In the genomic region with DNA sequence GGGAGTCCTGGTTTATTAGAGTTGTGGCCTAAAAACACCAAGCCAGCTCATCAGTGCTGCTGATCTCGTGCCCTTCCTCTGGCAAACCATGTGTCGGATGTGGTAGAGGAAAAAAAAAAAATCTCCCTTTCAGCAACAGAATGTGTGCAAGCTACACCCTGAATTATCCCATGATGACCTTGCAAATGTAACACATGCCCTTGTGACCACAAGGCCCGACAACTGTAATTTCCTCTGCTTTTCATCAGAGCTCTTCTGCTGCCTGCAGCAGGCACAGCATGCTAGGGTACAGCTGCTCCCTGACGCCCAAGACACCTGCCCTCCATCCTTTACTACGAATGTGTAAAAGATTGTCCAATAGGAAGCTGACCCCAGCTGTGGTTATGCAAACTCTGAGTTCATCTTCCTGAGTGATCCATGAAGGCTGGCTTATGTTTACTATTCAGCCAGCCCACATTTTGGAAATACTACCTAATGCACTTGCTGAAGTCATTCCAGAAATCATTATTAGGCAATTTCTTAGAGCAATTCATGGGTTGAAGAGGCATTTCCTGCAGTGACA, we compare ENCODE assay signal across 13 cellular contexts. TPM values are rescaled to one million over a fixed set of nuclear protein-coding genes. Genes with fewer than 3 reads are reported as not detected.
DNase-seq lines count a peak whose midpoint lies in the region; ATAC-seq and TF ChIP-seq lines count a peak whose summit lies in the region.
"Had no signal": no experiment of that assay in that cellular context is flagged by ENCODE, and none has a peak within 500 bp of the region (broad histone marks: within the 10 kb centered on the region; RNA-seq: fewer than 3 reads in every experiment).

No MANE protein-coding gene starts in this region.

- H3K27me3 ChIP-seq in right atrium auricular region (no peaks in the 10 kb centered on the region), upper lobe of right lung (no peaks in the 10 kb centered on the region)
- H3K27me3 ChIP-seq: adrenal gland, neutrophil had no signal

- no peaks in the 10 kb centered on the region for H3K27me3 Mint-ChIP-seq in activated T-cell treated with anti-CD3 and anti-CD28 coated beads, Interleukin-2, amount 50 U/mL, for 4 hours (ENCODE audit: low read depth)
- H3K27me3 Mint-ChIP-seq: CD4-positive, CD25-positive, alpha-beta regulatory T cell had no signal

- no peaks in the 10 kb centered on the region for H3K36me3 Mint-ChIP-seq in activated T-cell treated with anti-CD3 and anti-CD28 coated beads, Interleukin-2, amount 50 U/mL, for 4 hours (ENCODE audit: insufficient read depth)
- H3K36me3 Mint-ChIP-seq: CD4-positive, CD25-positive, alpha-beta regulatory T cell had no signal

- intact Hi-C loops in Right ventricle myocardium superior (cut with DNase I) (no loop called here), upper lobe of right lung (cut with DNase I) (no loop called here)

- H3K27ac ChIP-seq in right atrium auricular region (no peak overlapping the region), upper lobe of right lung (no peak overlapping the region)
- H3K27ac ChIP-seq: neutrophil, WERI-Rb-1 had no signal

- H3K9me3 ChIP-seq in right atrium auricular region (no peaks in the 10 kb centered on the region), upper lobe of right lung (no peaks in the 10 kb centered on the region)
- H3K9me3 ChIP-seq: adrenal gland, neutrophil had no signal

- H3K4me3 Mint-ChIP-seq in activated T-cell treated with anti-CD3 and anti-CD28 coated beads, Interleukin-2, amount 50 U/mL, for 4 hours: no peak overlapping the region
- H3K4me3 Mint-ChIP-seq: CD4-positive, CD25-positive, alpha-beta regulatory T cell had no signal

- H3K4me1 ChIP-seq in right atrium auricular region (no peaks in the 10 kb centered on the region), upper lobe of right lung (peaks cover 11% of the 10 kb centered on the region)
- H3K4me1 ChIP-seq: adrenal gland had no signal

- H3K4me3 ChIP-seq in right atrium auricular region (no peak overlapping the region), fibroblast of villous mesenchyme (ENCODE audit: low read depth, low read length) (no peak overlapping the region), upper lobe of right lung (no peak overlapping the region)
- H3K4me3 ChIP-seq: adrenal gland had no signal

- peaks cover 15% of the 10 kb centered on the region for H3K9me3 Mint-ChIP-seq in activated T-cell treated with anti-CD3 and anti-CD28 coated beads, Interleukin-2, amount 50 U/mL, for 4 hours

- DNase-seq in Right ventricle myocardium superior (no peak), right atrium auricular region (ENCODE audit: low spot score) (no peak), RPMI7951 (ENCODE audit: low read depth) (peak; percentile 94), fibroblast of villous mesenchyme (ENCODE audit: low read depth) (peak; percentile 98), upper lobe of right lung (no peak), cerebellum (ENCODE audit: low spot score) (no peak), NCI-H524 treated with DMSO at 0.1 percent for 48 hours (lab: John Stamatoyannopoulos, UW) (no peak)
- no peak for DNase-seq in activated T-cell treated with anti-CD3 and anti-CD28 coated beads, Interleukin-2, amount 50 U/mL, for 4 hours
- DNase-seq: CD4-positive, CD25-positive, alpha-beta regulatory T cell; NCI-H146; WERI-Rb-1 had no signal

- TF ChIP-seq CTCF in right atrium auricular region (IDR thresholded peaks at IDR 0.05): no peak
- TF ChIP-seq CTCF in fibroblast of villous mesenchyme (IDR thresholded peaks at IDR 0.05; ENCODE audit: insufficient read depth, low read depth, low read length): no peak
- no peak for TF ChIP-seq CTCF in upper lobe of right lung (IDR thresholded peaks at IDR 0.05)

- ATAC-seq in Right ventricle myocardium superior (ENCODE audit: poor library complexity): peak; percentile 51
- peak; percentile 83 for ATAC-seq in upper lobe of right lung
- no peak for ATAC-seq in activated T-cell treated with anti-CD3 and anti-CD28 coated beads, Interleukin-2, amount 50 U/mL, for 4 hours

- H3K4me1 Mint-ChIP-seq in activated T-cell treated with anti-CD3 and anti-CD28 coated beads, Interleukin-2, amount 50 U/mL, for 4 hours (ENCODE audit: low read depth): no peaks in the 10 kb centered on the region
- H3K4me1 Mint-ChIP-seq: CD4-positive, CD25-positive, alpha-beta regulatory T cell had no signal

- H3K36me3 ChIP-seq in right atrium auricular region (no peaks in the 10 kb centered on the region), upper lobe of right lung (no peaks in the 10 kb centered on the region)
- H3K36me3 ChIP-seq: adrenal gland, neutrophil, WERI-Rb-1 had no signal

RNA-seq across cellular contexts. Expression of gene BNC2, which starts 14.6 kb away (rescaled TPM):
- total RNA-seq in Right ventricle myocardium superior (3.9 TPM), right atrium auricular region (10 to 100 TPM; 68.3 to 77.6 TPM), fibroblast of villous mesenchyme (33.7 and 41.6 TPM in 2 replicates), upper lobe of right lung (18.1 TPM), cerebellum (5.2 TPM)
- 6.8 and 8.8 TPM in 2 replicates for total RNA-seq in RPMI7951 (2014; rRNA removed; shearing (Covaris generic))
- under 1 TPM; 0.08 to 0.29 (median 0.25) TPM for total RNA-seq in activated T-cell treated with anti-CD3 and anti-CD28 coated beads, Interleukin-2, amount 50 U/mL, for 4 hours
- total RNA-seq: CD4-positive, CD25-positive, alpha-beta regulatory T cell had no signal

Comparison
In these comparisons a context has a peak if more than half of its experiments do, and no peak if none do; other contexts are left out.
1. ATAC-seq: peak in Right ventricle myocardium superior (single experiment) and upper lobe of right lung (single experiment); none in activated T-cell treated with anti-CD3 and anti-CD28 coated beads, Interleukin-2, amount 50 U/mL, for 4 hours (0 of 2).
2. DNase-seq: peak in RPMI7951 (single experiment) and fibroblast of villous mesenchyme (single experiment); none in Right ventricle myocardium superior (single experiment), right atrium auricular region (single experiment), upper lobe of right lung (single experiment), cerebellum (single experiment), NCI-H524 treated with DMSO at 0.1 percent for 48 hours (single experiment) and activated T-cell treated with anti-CD3 and anti-CD28 coated beads, Interleukin-2, amount 50 U/mL, for 4 hours (single experiment).